Comparison of ENCODE assay signal across 19 cellular contexts in genomic region chr1:24988560-24988912, GRCh38. TPM values are rescaled to one million over a fixed set of nuclear protein-coding genes. Genes with fewer than 3 reads are reported as not detected.
DNase-seq lines count a peak whose midpoint lies in the region; ATAC-seq and TF ChIP-seq lines count a peak whose summit lies in the region.
"Had no signal": no experiment of that assay in that cellular context is flagged by ENCODE, and none has a peak within 500 bp of the region (broad histone marks: within the 10 kb centered on the region; RNA-seq: fewer than 3 reads in every experiment).

No MANE protein-coding gene starts in this region.

- no peak for TF ChIP-seq CTCF in activated B cell treated with CpG ODN at 0.5 μM for 24 hours (IDR thresholded peaks at IDR 0.05)

- H3K36me3 Mint-ChIP-seq in activated naive CD4-positive, alpha-beta T cell treated with anti-CD3 and anti-CD28 coated beads, Interleukin-2, amount 10 ng/mL, durations not matched to agents 7 days and 5 days: peaks cover 4% of the 10 kb centered on the region
- H3K36me3 Mint-ChIP-seq in activated B cell treated with CpG ODN at 0.5 μM for 24 hours (ENCODE audit: low read depth) (no peaks in the 10 kb centered on the region), immature natural killer cell (peaks cover 0 to 6% (median 4%) of the 10 kb centered on the region in 3 donors)
- peaks cover 9% of the 10 kb centered on the region for H3K36me3 Mint-ChIP-seq in effector memory CD8-positive, alpha-beta T cell (ENCODE audit: insufficient read depth)
- H3K36me3 Mint-ChIP-seq in stimulated activated memory B cell treated with anti-CD40 and anti-IgM and Interleukin-4, amounts not matched to agents 10 μg/mL and 1 μg/mL and 100 μg/mL, for 72 hours: peaks cover 5% of the 10 kb centered on the region
- H3K36me3 Mint-ChIP-seq: CD14-positive monocyte, WTC11 had no signal

- H3K27me3 Mint-ChIP-seq in activated naive CD4-positive, alpha-beta T cell treated with anti-CD3 and anti-CD28 coated beads, Interleukin-2, amount 10 ng/mL, durations not matched to agents 7 days and 5 days: no peaks in the 10 kb centered on the region
- H3K27me3 Mint-ChIP-seq in activated B cell treated with CpG ODN at 0.5 μM for 24 hours (no peaks in the 10 kb centered on the region), immature natural killer cell (ENCODE audit: low read depth in 3 of 3) (peaks cover 25 to 34% (median 25%) of the 10 kb centered on the region in 3 donors)
- H3K27me3 Mint-ChIP-seq in effector memory CD8-positive, alpha-beta T cell: peaks cover 0 to 5% of the 10 kb centered on the region in 2 donors
- H3K27me3 Mint-ChIP-seq in stimulated activated memory B cell treated with anti-CD40 and anti-IgM and Interleukin-4, amounts not matched to agents 10 μg/mL and 1 μg/mL and 100 μg/mL, for 72 hours: no peaks in the 10 kb centered on the region

- CTCF ChIA-PET in activated naive CD4-positive, alpha-beta T cell treated with anti-CD3 and anti-CD28 coated beads, Interleukin-2, amount 10 ng/mL, durations not matched to agents 7 days and 5 days (lab: Charles Lee): interaction anchor here (0.8 to 2.5 kb wide), 4 partner anchors 10 to 56 kb away, joined by 3 to 15 read pairs (median 4); no protein-coding TSS in a partner anchor
- CTCF ChIA-PET in activated B cell treated with CpG ODN at 0.5 μM for 24 hours (lab: Charles Lee): interaction anchor here (0.9 to 2.1 kb wide), 4 partner anchors 14 to 141 kb away, joined by 3 to 11 read pairs (median 5); no protein-coding TSS in a partner anchor

- peak; percentile 16 for DNase-seq in activated naive CD4-positive, alpha-beta T cell treated with anti-CD3 and anti-CD28 coated beads, Interleukin-2, amount 10 ng/mL, durations not matched to agents 7 days and 5 days
- DNase-seq in activated naive CD4-positive, alpha-beta T cell treated with anti-CD3 and anti-CD28 coated beads, Interleukin-2, amount 50 U/mL, for 16 hours: no peak
- no peak for DNase-seq in activated B cell treated with CpG ODN at 0.5 μM for 24 hours
- no peak for DNase-seq in effector memory CD8-positive, alpha-beta T cell
- DNase-seq in immature natural killer cell: no peak
- no peak for DNase-seq in stimulated activated CD4-positive, alpha-beta T cell treated with anti-CD3 and anti-CD28 coated beads, Interleukin-2, amount 100 ng/mL, for 48 hours
- DNase-seq in cortex of kidney (lab: John Stamatoyannopoulos, UW): no peak
- DNase-seq: activated effector memory CD4-positive, alpha-beta T cell treated with Interleukin-2 at 50 U/mL for 16 hours; DMS153; head of caudate nucleus; left colon; mesenchymal stem cell; MM.1S; NCI-H1436 treated with DMSO at 0.1 percent for 48 hours; NCI-H510A; sigmoid colon had no signal

- POLR2A ChIA-PET in activated B cell treated with CpG ODN at 0.5 μM for 24 hours (lab: Charles Lee): interaction anchor here (0.6 to 3.8 kb wide), 17 partner anchors 8 to 259 kb away, joined by 3 to 24 read pairs (median 4); partner anchors contain the start of genes RSRP1 and RUNX3

- H3K4me1 Mint-ChIP-seq in activated naive CD4-positive, alpha-beta T cell treated with anti-CD3 and anti-CD28 coated beads, Interleukin-2, amount 10 ng/mL, durations not matched to agents 7 days and 5 days: peaks cover 99% of the 10 kb centered on the region
- H3K4me1 Mint-ChIP-seq in activated B cell treated with CpG ODN at 0.5 μM for 24 hours: peaks cover 38% of the 10 kb centered on the region
- H3K4me1 Mint-ChIP-seq in effector memory CD8-positive, alpha-beta T cell (ENCODE audit: low read depth in 2 of 2): peaks cover 77 to 79% of the 10 kb centered on the region in 2 donors
- peaks cover 50% of the 10 kb centered on the region for H3K4me1 Mint-ChIP-seq in stimulated activated memory B cell treated with anti-CD40 and anti-IgM and Interleukin-4, amounts not matched to agents 10 μg/mL and 1 μg/mL and 100 μg/mL, for 72 hours
- peaks cover 67 to 82% of the 10 kb centered on the region in 2 donors for H3K4me1 Mint-ChIP-seq in immature natural killer cell

- H3K9me3 Mint-ChIP-seq in activated naive CD4-positive, alpha-beta T cell treated with anti-CD3 and anti-CD28 coated beads, Interleukin-2, amount 10 ng/mL, durations not matched to agents 7 days and 5 days: no peaks in the 10 kb centered on the region
- H3K9me3 Mint-ChIP-seq in activated B cell treated with CpG ODN at 0.5 μM for 24 hours (peaks cover 4% of the 10 kb centered on the region), immature natural killer cell (no peaks in the 10 kb centered on the region)
- no peaks in the 10 kb centered on the region for H3K9me3 Mint-ChIP-seq in effector memory CD8-positive, alpha-beta T cell
- H3K9me3 Mint-ChIP-seq in stimulated activated memory B cell treated with anti-CD40 and anti-IgM and Interleukin-4, amounts not matched to agents 10 μg/mL and 1 μg/mL and 100 μg/mL, for 72 hours: peaks cover 3% of the 10 kb centered on the region

- ATAC-seq in activated B cell treated with CpG ODN at 0.5 μM for 24 hours (ENCODE audit: low read depth): no peak
- no peak for ATAC-seq in effector memory CD8-positive, alpha-beta T cell (replicated peaks)
- ATAC-seq in stimulated activated memory B cell treated with anti-CD40 and anti-IgM and Interleukin-4, amounts not matched to agents 10 μg/mL and 1 μg/mL and 100 μg/mL, for 72 hours: no peak
- ATAC-seq: left colon, WTC11 had no signal

- intact Hi-C loops in activated B cell treated with CpG ODN at 0.5 μM for 24 hours (cut with micrococcal nuclease): loop anchor here (1.0 kb wide), 3 partner anchors 23 to 44 kb away; no protein-coding TSS in a partner anchor

- peak overlapping the region; percentile 56 for H3K27ac Mint-ChIP-seq in activated naive CD4-positive, alpha-beta T cell treated with anti-CD3 and anti-CD28 coated beads, Interleukin-2, amount 10 ng/mL, durations not matched to agents 7 days and 5 days
- H3K27ac Mint-ChIP-seq in activated B cell treated with CpG ODN at 0.5 μM for 24 hours (peak overlapping the region; percentile 85), immature natural killer cell (no peak overlapping the region)
- H3K27ac Mint-ChIP-seq in effector memory CD8-positive, alpha-beta T cell: peak overlapping the region; percentile 74 to 85
- peak overlapping the region; percentile 88 for H3K27ac Mint-ChIP-seq in stimulated activated memory B cell treated with anti-CD40 and anti-IgM and Interleukin-4, amounts not matched to agents 10 μg/mL and 1 μg/mL and 100 μg/mL, for 72 hours
- H3K27ac Mint-ChIP-seq: WTC11 had no signal

- H3K4me3 Mint-ChIP-seq in activated naive CD4-positive, alpha-beta T cell treated with anti-CD3 and anti-CD28 coated beads, Interleukin-2, amount 10 ng/mL, durations not matched to agents 7 days and 5 days: no peak overlapping the region
- H3K4me3 Mint-ChIP-seq in activated B cell treated with CpG ODN at 0.5 μM for 24 hours (peak overlapping the region; percentile 61), immature natural killer cell (peak overlapping the region in 1 of 5 donors; percentile 33)
- peak overlapping the region; percentile 28 to 69 for H3K4me3 Mint-ChIP-seq in effector memory CD8-positive, alpha-beta T cell
- H3K4me3 Mint-ChIP-seq in stimulated activated memory B cell treated with anti-CD40 and anti-IgM and Interleukin-4, amounts not matched to agents 10 μg/mL and 1 μg/mL and 100 μg/mL, for 72 hours: no peak overlapping the region
- H3K4me3 Mint-ChIP-seq: WTC11 had no signal

RNA-seq across cellular contexts. Expression of gene RUNX3, which starts 58.5 kb away (rescaled TPM):
- total RNA-seq in activated B cell treated with CpG ODN at 0.5 μM for 24 hours: 141 and 153 TPM in 2 replicates
- polyA plus RNA-seq in immature natural killer cell: 100 to 1,000 TPM in 1 of 3 donors, 10 to 100 TPM in 2; 83.7 to 132 (median 93.2) TPM

Comparison
In these comparisons a context has a peak if more than half of its experiments do, and no peak if none do; other contexts are left out.
1. H3K27ac Mint-ChIP-seq: peak in activated naive CD4-positive, alpha-beta T cell treated with anti-CD3 and anti-CD28 coated beads, Interleukin-2, amount 10 ng/mL, durations not matched to agents 7 days and 5 days (single experiment), activated B cell treated with CpG ODN at 0.5 μM for 24 hours (single experiment), effector memory CD8-positive, alpha-beta T cell (2 of 2) and stimulated activated memory B cell treated with anti-CD40 and anti-IgM and Interleukin-4, amounts not matched to agents 10 μg/mL and 1 μg/mL and 100 μg/mL, for 72 hours (single experiment); none in immature natural killer cell (0 of 6).
2. H3K4me3 Mint-ChIP-seq: peak in activated B cell treated with CpG ODN at 0.5 μM for 24 hours (single experiment) and effector memory CD8-positive, alpha-beta T cell (2 of 2); none in activated naive CD4-positive, alpha-beta T cell treated with anti-CD3 and anti-CD28 coated beads, Interleukin-2, amount 10 ng/mL, durations not matched to agents 7 days and 5 days (single experiment) and stimulated activated memory B cell treated with anti-CD40 and anti-IgM and Interleukin-4, amounts not matched to agents 10 μg/mL and 1 μg/mL and 100 μg/mL, for 72 hours (single experiment).